14 cellular contexts compared by ENCODE assay signal in the genomic region with DNA sequence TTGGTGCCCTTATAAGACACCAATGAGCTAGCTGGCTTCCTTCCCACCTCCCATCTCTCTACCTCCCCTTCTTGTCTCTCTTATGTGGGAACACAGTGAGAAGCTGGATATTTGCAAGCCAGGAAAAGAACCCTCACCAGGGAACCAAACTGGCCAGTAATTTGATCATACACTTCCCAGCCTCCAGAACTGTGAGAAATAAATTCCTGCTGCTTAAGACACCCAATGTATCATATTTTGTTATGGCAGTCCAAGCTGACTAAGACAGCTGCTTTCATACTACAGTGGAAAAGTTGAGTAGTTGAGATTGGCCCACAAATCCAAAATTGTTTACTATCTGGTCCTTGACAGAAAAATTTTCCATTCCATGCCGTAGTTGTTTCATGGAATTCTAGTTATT.
DNase-seq lines count a peak whose midpoint lies in the region; ATAC-seq and TF ChIP-seq lines count a peak whose summit lies in the region.
"Had no signal": no experiment of that assay in that cellular context is flagged by ENCODE, and none has a peak within 500 bp of the region (broad histone marks: within the 10 kb centered on the region; RNA-seq: fewer than 3 reads in every experiment).

No MANE protein-coding gene starts in this region.

- H3K9me3 ChIP-seq in AG04450 (ENCODE audit: control insufficient read depth, insufficient read depth, low read length) (no peaks in the 10 kb centered on the region), psoas muscle (no peaks in the 10 kb centered on the region)

- CTCF ChIA-PET in AG04450 (lab: Charles Lee), result no interaction called here

- DNase-seq in AG04450 (ENCODE audit: low read depth, low spot score) (peak; percentile 70), M059J (ENCODE audit: low read depth) (peak; percentile 1), fibroblast of mammary gland (ENCODE audit: low read depth) (peak; percentile 2), psoas muscle (no peak), 8988T (no peak), Kasumi-1 (lab: John Stamatoyannopoulos, UW) (no peak)
- DNase-seq: ACHN; C1 segment of cervical spinal cord; Calu3; CD4-positive, alpha-beta T cell; DMS 273 treated with DMSO at 0.1 percent for 48 hours; GM23248 had no signal

- H3K36me3 ChIP-seq in psoas muscle (ENCODE audit: insufficient read depth in 1 of 2, low read depth in 1 of 2), result no peaks in the 10 kb centered on the region

- H3K27me3 ChIP-seq in AG04450 (ENCODE audit: control insufficient read depth, insufficient read depth, low read length) (no peaks in the 10 kb centered on the region), psoas muscle (ENCODE audit: insufficient read depth in 3 of 3, low read length in 2 of 3) (peaks cover 0 to 3% (median 0%) of the 10 kb centered on the region in 3 donors)

- POLR2A ChIA-PET in AG04450 (lab: Yijun Ruan, JAX), result interaction anchor here (0.7 to 0.9 kb wide), 2 partner anchors 84 to 183 kb away, joined by 3 to 4 read pairs; no protein-coding TSS in a partner anchor

- TF ChIP-seq CTCF in AG04450 (IDR thresholded peaks at IDR 0.05; ENCODE audit: low read depth, low read length) (no peak), fibroblast of mammary gland (conservative IDR thresholded peaks at IDR 0.05; ENCODE audit: control insufficient read depth, insufficient read depth, low read depth, low read length) (no peak), psoas muscle (IDR thresholded peaks at IDR 0.05) (no peak)

- H3K4me1 ChIP-seq in psoas muscle, result no peaks in the 10 kb centered on the region

- intact Hi-C loops in psoas muscle (cut with DNase I), result no loop called here

- ATAC-seq in psoas muscle (peak in 3 of 4 donors; percentile 55 to 83 (median 65)), HG03432 (IDR thresholded peaks at IDR 0.05; ENCODE audit: unreplicated experiment) (no peak)
- ATAC-seq: K562 had no signal

- peak overlapping the region; percentile 42 for H3K27ac ChIP-seq in AG04450 (ENCODE audit: low read depth, low read length)
- H3K27ac ChIP-seq in psoas muscle, result no peak overlapping the region
- H3K27ac ChIP-seq: GM23248 had no signal

- WGBS in psoas muscle, 3 donors, result 41 to 44% (median 43%) methylated on average over 1 of the region's 1 CpG

- H3K4me3 ChIP-seq in AG04450 (ENCODE audit: low read depth, low read length) (no peak overlapping the region), fibroblast of mammary gland (ENCODE audit: control insufficient read depth, low read depth, low read length) (no peak overlapping the region), psoas muscle (no peak overlapping the region)
- H3K4me3 ChIP-seq: GM23248, K562 had no signal

Comparison
In these comparisons a context has a peak if more than half of its experiments do, and no peak if none do; other contexts are left out.
1. DNase-seq: peak in AG04450 (single experiment), M059J (single experiment) and fibroblast of mammary gland (single experiment); none in psoas muscle (0 of 2), 8988T (single experiment) and Kasumi-1 (0 of 2).